In the genomic region with DNA sequence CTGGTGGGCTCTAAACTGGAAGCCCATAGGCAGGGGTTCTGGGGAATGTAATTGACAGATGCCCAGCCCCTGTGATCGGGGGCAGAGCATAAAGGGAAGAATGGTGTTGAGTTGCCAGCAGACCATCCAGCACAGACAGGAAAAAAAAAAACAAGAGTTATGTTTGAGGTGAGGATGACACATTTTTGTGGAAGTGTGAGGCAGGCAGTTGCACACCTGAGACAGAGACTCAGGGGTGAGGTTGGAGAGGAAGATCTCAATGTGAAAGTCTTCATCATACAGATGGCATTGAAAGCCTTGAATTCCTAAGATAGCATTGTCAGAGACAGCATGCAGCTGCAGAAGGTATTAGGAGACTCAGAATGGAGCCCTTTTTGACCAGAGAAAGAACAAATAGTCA, we compare ENCODE assay signal across 9 cellular contexts. TPM values are rescaled to one million over a fixed set of nuclear protein-coding genes. Genes with fewer than 3 reads are reported as not detected.
"Had no signal": no experiment of that assay in that cellular context is flagged by ENCODE, and none has a peak within 500 bp of the region (broad histone marks: within the 10 kb centered on the region; RNA-seq: fewer than 3 reads in every experiment).

No MANE protein-coding gene starts in this region.

- H3K9me3 ChIP-seq: HAP-1 had no signal

- H2AFZ ChIP-seq: GM23248 had no signal

- H3K4me3 Mint-ChIP-seq: HFFc6, IgD-negative memory B cell had no signal

- H3K36me3 ChIP-seq: HAP-1 had no signal

- H3K27ac Mint-ChIP-seq: HFFc6, IgD-negative memory B cell had no signal

- H3K4me1 Mint-ChIP-seq: IgD-negative memory B cell had no signal

- DNase-seq: GM23248, GOT3, H7, HFFc6 had no signal

- H3K4me3 ChIP-seq: GM23248, HAP-1 had no signal

- H3K4me1 ChIP-seq: HAP-1 had no signal

- H3K27ac ChIP-seq: GM23248, HL-60 had no signal

- H3K36me3 Mint-ChIP-seq: IgD-negative memory B cell had no signal

- ATAC-seq: HCT116, HepG2 had no signal

- H3K9ac ChIP-seq: GM23248 had no signal

RNA-seq across cellular contexts. Expression of a gene that starts 18.6 kb away (rescaled TPM):
- total RNA-seq: GM23248, HepG2 had no signal
- polyA plus RNA-seq: GM23248, HepG2, IgD-negative memory B cell had no signal
